ENCODE assay signal across 15 cellular contexts in genomic region chr3:24096271-24096670, GRCh38.
DNase-seq lines count a peak whose midpoint lies in the region; ATAC-seq and TF ChIP-seq lines count a peak whose summit lies in the region.
"Had no signal": no experiment of that assay in that cellular context is flagged by ENCODE, and none has a peak within 500 bp of the region (broad histone marks: within the 10 kb centered on the region; RNA-seq: fewer than 3 reads in every experiment).

No MANE protein-coding gene starts in this region.

- H2AFZ ChIP-seq in Karpas-422 (ENCODE audit: low read length), result no peak overlapping the region
- H2AFZ ChIP-seq: GM23338 had no signal

- H3K27ac Mint-ChIP-seq in neural crest cell (ENCODE audit: unreplicated experiment), result peak overlapping the region; percentile 31
- H3K27ac Mint-ChIP-seq: CD4-positive, CD25-positive, alpha-beta regulatory T cell; CD8-positive, alpha-beta memory T cell; GM23338 had no signal

- DNase-seq in Karpas-422 (no peak), dedifferentiated amniotic fluid mesenchymal stem cell (ENCODE audit: extremely low spot score) (peak; percentile 9), neural crest cell (ENCODE audit: low read depth, low spot score) (no peak), aorta (no peak), DMS 273 treated with DMSO at 0.1 percent for 48 hours (lab: John Stamatoyannopoulos, UW) (no peak), upper lobe of left lung (no peak)
- DNase-seq: ACHN; BE2C; C1 segment of cervical spinal cord; CD4-positive, CD25-positive, alpha-beta regulatory T cell; CD8-positive, alpha-beta memory T cell; COR-L47; H7 had no signal

- TF ChIP-seq CTCF in neural crest cell (conservative IDR thresholded peaks at IDR 0.05) (no peak), upper lobe of left lung (IDR thresholded peaks at IDR 0.05) (no peak)

- H3K4me1 Mint-ChIP-seq in neural crest cell, result peaks cover 5% of the 10 kb centered on the region
- H3K4me1 Mint-ChIP-seq: CD4-positive, CD25-positive, alpha-beta regulatory T cell; CD8-positive, alpha-beta memory T cell had no signal

- no peak overlapping the region for H3K4me2 ChIP-seq in Karpas-422 (ENCODE audit: low read depth, low read length, poor library complexity, severe bottlenecking)

- H3K36me3 ChIP-seq in Karpas-422 (ENCODE audit: insufficient read depth, low read length) (no peaks in the 10 kb centered on the region), aorta (ENCODE audit: control insufficient read depth in 1 of 2, insufficient read depth in 2 of 2, low read length in 1 of 2) (no peaks in the 10 kb centered on the region), upper lobe of left lung (no peaks in the 10 kb centered on the region)
- H3K36me3 ChIP-seq: BE2C had no signal

- H3K36me3 Mint-ChIP-seq in neural crest cell (ENCODE audit: low read depth), result no peaks in the 10 kb centered on the region
- H3K36me3 Mint-ChIP-seq: CD4-positive, CD25-positive, alpha-beta regulatory T cell had no signal

- H4K20me1 ChIP-seq in Karpas-422 (ENCODE audit: insufficient read depth, low read depth, low read length), result no peaks in the 10 kb centered on the region

- H3K9me3 Mint-ChIP-seq in neural crest cell, result no peaks in the 10 kb centered on the region

- no peak for TF ChIP-seq EP300 in upper lobe of left lung (IDR thresholded peaks at IDR 0.05)

- no peak for TF ChIP-seq POLR2A in upper lobe of left lung (IDR thresholded peaks at IDR 0.05)

- no peak overlapping the region for H3K9ac ChIP-seq in Karpas-422 (ENCODE audit: low read length)

- H3K4me3 Mint-ChIP-seq in neural crest cell, result no peak overlapping the region
- H3K4me3 Mint-ChIP-seq: CD4-positive, CD25-positive, alpha-beta regulatory T cell; CD8-positive, alpha-beta memory T cell; GM23338 had no signal

- 0 to 9% methylated on average over 1 of the region's 1 CpG for WGBS in aorta, 2 donors
- WGBS in upper lobe of left lung, 2 donors, result 59 to 79% methylated on average over 1 of the region's 1 CpG

- intact Hi-C loops in aorta (cut with DNase I), result no loop called here

- peaks cover 14% of the 10 kb centered on the region for H3K4me1 ChIP-seq in Karpas-422 (ENCODE audit: low read length)
- peaks cover 2 to 3% of the 10 kb centered on the region in 2 donors for H3K4me1 ChIP-seq in aorta (ENCODE audit: control insufficient read depth in 1 of 2, insufficient read depth in 2 of 2, low read length in 2 of 2)
- H3K4me1 ChIP-seq in upper lobe of left lung, result no peaks in the 10 kb centered on the region
- H3K4me1 ChIP-seq: BE2C had no signal

- H3K27ac ChIP-seq in Karpas-422 (ENCODE audit: low read length) (0 out of 2 replicates have a peak overlapping the region, but pooled peaks have one; percentile 19), aorta (ENCODE audit: low read depth in 1 of 2, low read length in 2 of 2) (peak overlapping the region; percentile 28 to 40), upper lobe of left lung (no peak overlapping the region)

- no peaks in the 10 kb centered on the region for H3K27me3 Mint-ChIP-seq in neural crest cell (ENCODE audit: low read depth)
- H3K27me3 Mint-ChIP-seq: CD4-positive, CD25-positive, alpha-beta regulatory T cell had no signal

- no peaks in the 10 kb centered on the region for H3K9me2 ChIP-seq in Karpas-422 (replicated peaks; ENCODE audit: insufficient read depth, low read length)

- H3K4me3 ChIP-seq in Karpas-422 (ENCODE audit: low read length) (no peak overlapping the region), aorta (ENCODE audit: low read length in 2 of 2) (no peak overlapping the region), upper lobe of left lung (no peak overlapping the region)
- H3K4me3 ChIP-seq: GM23338 had no signal

- H3K9me3 ChIP-seq in Karpas-422 (ENCODE audit: low read length) (no peaks in the 10 kb centered on the region), aorta (ENCODE audit: control insufficient read depth, low read length) (no peaks in the 10 kb centered on the region), upper lobe of left lung (no peaks in the 10 kb centered on the region)
- H3K9me3 ChIP-seq: BE2C had no signal

- ATAC-seq in aorta (ENCODE audit: low FRiP score) (no peak), GM21786 (IDR thresholded peaks at IDR 0.05; ENCODE audit: unreplicated experiment) (no peak), upper lobe of left lung (ENCODE audit: low FRiP score in 2 of 2) (no peak)
- ATAC-seq: GM23338 had no signal

- no peaks in the 10 kb centered on the region for H3K27me3 ChIP-seq in Karpas-422 (ENCODE audit: low read length)
- no peaks in the 10 kb centered on the region for H3K27me3 ChIP-seq in aorta (ENCODE audit: control insufficient read depth in 1 of 2, insufficient read depth in 2 of 2, low read length in 1 of 2)
- no peaks in the 10 kb centered on the region for H3K27me3 ChIP-seq in upper lobe of left lung
- H3K27me3 ChIP-seq: BE2C had no signal

- H3K79me2 ChIP-seq in Karpas-422 (ENCODE audit: low read length), result no peaks in the 10 kb centered on the region

Comparison
In these comparisons a context has a peak if more than half of its experiments do, and no peak if none do; other contexts are left out.
1. H3K27ac ChIP-seq: peak in Karpas-422 (single experiment) and aorta (2 of 2); none in upper lobe of left lung (0 of 4).